ENCODE assay signal across 8 cellular contexts in genomic region chr1:46133181-46133658, GRCh38. TPM values are rescaled to one million over a fixed set of nuclear protein-coding genes. Genes with fewer than 3 reads are reported as not detected.
DNase-seq lines count a peak whose midpoint lies in the region; ATAC-seq and TF ChIP-seq lines count a peak whose summit lies in the region.

No MANE protein-coding gene starts in this region.

- DNase-seq in COR-L47 (lab: John Stamatoyannopoulos, UW) (peak; percentile 70), RWPE1 (ENCODE audit: low spot score) (peak; percentile 68), epithelial cell of proximal tubule (ENCODE audit: low read depth) (no peak), neural crest cell (ENCODE audit: low read depth, low spot score) (no peak), SIG-M5 treated with dmso at 0.1 percent for 504 hours (lab: John Stamatoyannopoulos, UW; ENCODE audit: unreplicated experiment) (no peak)
- DNase-seq in stimulated activated naive CD4-positive, alpha-beta T cell (lab: John Stamatoyannopoulos, UW): no peak

- peak; percentile 57 for ATAC-seq in HG03066 (IDR thresholded peaks at IDR 0.05; ENCODE audit: low read depth, unreplicated experiment)

- peaks cover 61% of the 10 kb centered on the region for H3K4me1 Mint-ChIP-seq in neural crest cell

- H3K27me3 Mint-ChIP-seq in neural crest cell (ENCODE audit: low read depth): no peaks in the 10 kb centered on the region

- peak overlapping the region; percentile 94 for H3K4me3 Mint-ChIP-seq in neural crest cell

- TF ChIP-seq POLR2A in GM18951 (IDR thresholded peaks at IDR 0.05; ENCODE audit: extremely low read depth, insufficient read depth, insufficient read length): peak; percentile 57

- TF ChIP-seq CTCF in RWPE1 (conservative IDR thresholded peaks at IDR 0.05; ENCODE audit: low read depth) (no peak), epithelial cell of proximal tubule (conservative IDR thresholded peaks at IDR 0.05; ENCODE audit: low read depth, low read length) (no peak), neural crest cell (conservative IDR thresholded peaks at IDR 0.05) (no peak)

- no peaks in the 10 kb centered on the region for H3K9me3 Mint-ChIP-seq in neural crest cell

- peak overlapping the region; percentile 100 for H3K27ac Mint-ChIP-seq in neural crest cell (ENCODE audit: unreplicated experiment)

- H3K36me3 Mint-ChIP-seq in neural crest cell (ENCODE audit: low read depth): no peaks in the 10 kb centered on the region

- peak overlapping the region; percentile 98 for H3K27ac ChIP-seq in RWPE1

- H3K4me3 ChIP-seq in epithelial cell of proximal tubule (ENCODE audit: low read depth, low read length): peak overlapping the region; percentile 83

- POLR2A ChIA-PET in RWPE1 (lab: Yijun Ruan, JAX; ENCODE audit: low non-redundant PET): no interaction called here

- in situ Hi-C loops in GM18951 (cut with MboI; ENCODE audit: low sequenced_read_pairs, unreplicated experiment): no loop called here

- CTCF ChIA-PET in RWPE1 (lab: Yijun Ruan, JAX): interaction anchor here (0.5 to 0.7 kb wide), 3 partner anchors 12 to 1043 kb away, joined by 3 to 4 read pairs (median 3); no protein-coding TSS in a partner anchor

RNA-seq across cellular contexts. Expression of gene PIK3R3, which starts 0.8 kb away (rescaled TPM):
- total RNA-seq in epithelial cell of proximal tubule (3.3 and 6.1 TPM in 2 replicates), neural crest cell (85.3 and 92.2 TPM in 2 replicates)

RNA-seq across cellular contexts. Expression of gene TSPAN1, which starts 41.7 kb away (rescaled TPM):
- total RNA-seq in epithelial cell of proximal tubule (71.6 and 117 TPM in 2 replicates), neural crest cell (not detected in 2 replicates)

RNA-seq across cellular contexts. Expression of gene P3R3URF, which starts 43.1 kb away (rescaled TPM):
- total RNA-seq in epithelial cell of proximal tubule (not detected in 2 replicates), neural crest cell (not detected in 2 replicates)

Comparison
In these comparisons a context has a peak if more than half of its experiments do, and no peak if none do; other contexts are left out.
1. DNase-seq: peak in COR-L47 (single experiment) and RWPE1 (single experiment); none in epithelial cell of proximal tubule (single experiment), neural crest cell (single experiment), SIG-M5 treated with dmso at 0.1 percent for 504 hours (single experiment) and stimulated activated naive CD4-positive, alpha-beta T cell (0 of 6).
2. RNA of gene PIK3R3, which starts 0.8 kb away (total RNA-seq): 85.3 to 92.2 TPM in neural crest cell; 3.3 to 6.1 TPM in epithelial cell of proximal tubule; every median in the first group is over 10 times any median in the second.
3. RNA of gene TSPAN1, which starts 41.7 kb away (total RNA-seq): 71.6 to 117 TPM in epithelial cell of proximal tubule; not detected in neural crest cell; every median in the first group is over 10 times any median in the second.